Comparison of ENCODE assay signal across 16 cellular contexts in the genomic region with DNA sequence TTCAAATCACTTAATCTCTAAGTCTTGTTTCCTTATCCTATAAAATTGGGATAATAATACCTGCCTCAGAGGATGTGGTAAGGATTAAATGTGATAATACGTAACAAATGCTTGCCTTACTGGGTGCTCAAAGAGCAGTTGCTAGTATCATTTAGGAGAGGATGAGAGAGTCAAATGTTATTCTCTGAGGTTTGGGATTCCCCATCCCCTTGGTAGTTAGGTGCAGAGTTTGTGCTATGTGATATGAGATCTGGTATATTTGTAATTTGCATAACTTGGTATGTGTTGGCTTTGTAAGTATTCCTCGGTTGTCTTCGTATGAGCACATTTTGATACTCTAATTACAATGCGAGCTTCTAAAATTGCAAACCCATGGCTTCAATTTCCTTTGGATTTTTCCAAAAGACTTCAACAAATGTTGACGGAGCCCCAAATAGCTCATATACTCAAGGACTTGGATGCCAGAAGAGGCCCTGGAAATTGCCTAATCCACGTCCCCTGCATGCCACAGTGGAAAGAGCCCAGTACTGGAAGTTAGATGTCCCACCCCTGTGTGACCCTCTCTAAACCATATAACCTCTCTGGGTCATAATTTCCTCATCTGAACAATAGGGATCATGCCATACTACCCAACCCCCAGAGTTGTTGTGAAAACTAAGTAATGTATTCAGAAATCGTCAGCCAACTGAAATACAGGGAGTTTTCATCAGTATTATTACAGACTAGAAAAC.
DNase-seq lines count a peak whose midpoint lies in the region; ATAC-seq and TF ChIP-seq lines count a peak whose summit lies in the region.
"Had no signal": no experiment of that assay in that cellular context is flagged by ENCODE, and none has a peak within 500 bp of the region (broad histone marks: within the 10 kb centered on the region; RNA-seq: fewer than 3 reads in every experiment).

No MANE protein-coding gene starts in this region.

- no peaks in the 10 kb centered on the region for H3K36me3 Mint-ChIP-seq in activated naive CD8-positive, alpha-beta T cell treated with anti-CD3 and anti-CD28 coated beads, Interleukin-2, amount 50 U/mL, for 24 hours (ENCODE audit: low read depth)
- H3K36me3 Mint-ChIP-seq: activated naive CD8-positive, alpha-beta T cell; naive thymus-derived CD8-positive, alpha-beta T cell had no signal

- no peaks in the 10 kb centered on the region for H3K9me3 Mint-ChIP-seq in activated naive CD8-positive, alpha-beta T cell treated with anti-CD3 and anti-CD28 coated beads, Interleukin-2, amount 50 U/mL, for 24 hours
- H3K9me3 Mint-ChIP-seq: naive thymus-derived CD8-positive, alpha-beta T cell had no signal

- peak overlapping the region; percentile 62 for H3K27ac ChIP-seq in subcutaneous abdominal adipose tissue (ENCODE audit: low read depth, low read length)
- H3K27ac ChIP-seq: foreskin keratinocyte had no signal

- peaks cover 2% of the 10 kb centered on the region for H3K27me3 Mint-ChIP-seq in activated naive CD8-positive, alpha-beta T cell treated with anti-CD3 and anti-CD28 coated beads, Interleukin-2, amount 50 U/mL, for 24 hours

- no peak for TF ChIP-seq CTCF in fibroblast of the aortic adventitia (IDR thresholded peaks at IDR 0.05; ENCODE audit: insufficient read depth, low read length)

- H3K36me3 ChIP-seq in subcutaneous abdominal adipose tissue (ENCODE audit: control insufficient read depth in 5 of 5, insufficient read depth in 5 of 5, low read length in 5 of 5) = peaks cover 0 to 9% (median 0%) of the 10 kb centered on the region in 5 donors
- H3K36me3 ChIP-seq: tibial nerve had no signal

- no peaks in the 10 kb centered on the region for H3K9me3 ChIP-seq in subcutaneous abdominal adipose tissue (ENCODE audit: control insufficient read depth in 5 of 5, low read length in 5 of 5)
- H3K9me3 ChIP-seq: tibial nerve had no signal

- H3K4me1 ChIP-seq in subcutaneous abdominal adipose tissue (ENCODE audit: control insufficient read depth in 5 of 5, insufficient read depth in 5 of 5, low read length in 5 of 5) = peaks cover 0 to 28% (median 23%) of the 10 kb centered on the region in 5 donors

- H3K4me3 ChIP-seq in fibroblast of the aortic adventitia (ENCODE audit: low read depth, low read length) (no peak overlapping the region), subcutaneous abdominal adipose tissue (ENCODE audit: low read depth in 1 of 5, low read length in 5 of 5) (no peak overlapping the region)
- H3K4me3 ChIP-seq: tibial nerve had no signal

- DNase-seq in fibroblast of the aortic adventitia (ENCODE audit: low read depth) = peak; percentile 71
- no peak for DNase-seq in AG08395 (ENCODE audit: low spot score)
- no peak for DNase-seq in activated naive CD8-positive, alpha-beta T cell treated with anti-CD3 and anti-CD28 coated beads, Interleukin-2, amount 50 U/mL, for 24 hours
- no peak for DNase-seq in activated CD4-positive, CD25-positive, alpha-beta regulatory T cell treated with anti-CD3 and anti-CD28 coated beads, Interleukin-2, amount 50 U/mL, for 72 hours
- DNase-seq: foreskin keratinocyte; HCEC 1CT; KG1; naive thymus-derived CD8-positive, alpha-beta T cell; NCI-H1694; NCI-H69 had no signal

- no peak overlapping the region for H3K4me3 Mint-ChIP-seq in activated naive CD8-positive, alpha-beta T cell treated with anti-CD3 and anti-CD28 coated beads, Interleukin-2, amount 50 U/mL, for 24 hours
- H3K4me3 Mint-ChIP-seq: activated naive CD8-positive, alpha-beta T cell; naive thymus-derived CD8-positive, alpha-beta T cell had no signal

- no peak overlapping the region for H3K27ac Mint-ChIP-seq in activated naive CD8-positive, alpha-beta T cell treated with anti-CD3 and anti-CD28 coated beads, Interleukin-2, amount 50 U/mL, for 24 hours
- H3K27ac Mint-ChIP-seq: activated naive CD8-positive, alpha-beta T cell; naive thymus-derived CD8-positive, alpha-beta T cell had no signal

- ATAC-seq in GM18907 (IDR thresholded peaks at IDR 0.05; ENCODE audit: unreplicated experiment) (peak; percentile 81), HG03439 (IDR thresholded peaks at IDR 0.05; ENCODE audit: unreplicated experiment) (peak; percentile 76), HG02970 (IDR thresholded peaks at IDR 0.05; ENCODE audit: low FRiP score, unreplicated experiment) (no peak)
- ATAC-seq in activated naive CD8-positive, alpha-beta T cell treated with anti-CD3 and anti-CD28 coated beads, Interleukin-2, amount 50 U/mL, for 24 hours = no peak
- ATAC-seq: foreskin keratinocyte; naive thymus-derived CD8-positive, alpha-beta T cell had no signal

- no peaks in the 10 kb centered on the region for H3K4me1 Mint-ChIP-seq in activated naive CD8-positive, alpha-beta T cell treated with anti-CD3 and anti-CD28 coated beads, Interleukin-2, amount 50 U/mL, for 24 hours
- H3K4me1 Mint-ChIP-seq: naive thymus-derived CD8-positive, alpha-beta T cell had no signal

- no peaks in the 10 kb centered on the region for H3K27me3 ChIP-seq in subcutaneous abdominal adipose tissue (ENCODE audit: control insufficient read depth in 5 of 5, insufficient read depth in 4 of 5, low read length in 5 of 5)
- H3K27me3 ChIP-seq: foreskin keratinocyte, tibial nerve had no signal

- H3K9ac ChIP-seq in subcutaneous abdominal adipose tissue (ENCODE audit: low read length in 5 of 5) = no peak overlapping the region

Comparison
In these comparisons a context has a peak if more than half of its experiments do, and no peak if none do; other contexts are left out.
1. ATAC-seq: peak in GM18907 (single experiment) and HG03439 (single experiment); none in activated naive CD8-positive, alpha-beta T cell treated with anti-CD3 and anti-CD28 coated beads, Interleukin-2, amount 50 U/mL, for 24 hours (single experiment) and HG02970 (single experiment).